In genomic region chr7:66662646-66663264, GRCh38 we compare ENCODE assay signal across 21 cellular contexts. TPM values are rescaled to one million over a fixed set of nuclear protein-coding genes. Genes with fewer than 3 reads are reported as not detected.
DNase-seq lines count a peak whose midpoint lies in the region; ATAC-seq and TF ChIP-seq lines count a peak whose summit lies in the region.
"Had no signal": no experiment of that assay in that cellular context is flagged by ENCODE, and none has a peak within 500 bp of the region (broad histone marks: within the 10 kb centered on the region; RNA-seq: fewer than 3 reads in every experiment).

No MANE protein-coding gene starts in this region.

- H3K36me3 Mint-ChIP-seq in endodermal cell (ENCODE audit: low read depth), result peaks cover 32% of the 10 kb centered on the region

- no peak overlapping the region for H3K4ac ChIP-seq in trophoblast cell (ENCODE audit: low read depth, low read length)

- H2BK12ac ChIP-seq in trophoblast cell (ENCODE audit: low read length), result no peak overlapping the region

- no peak for ATAC-seq in GM19023 (IDR thresholded peaks at IDR 0.05; ENCODE audit: unreplicated experiment)
- ATAC-seq: GM23338, Right ventricle myocardium inferior had no signal

- POLR2A ChIA-PET in RWPE1 (lab: Yijun Ruan, JAX; ENCODE audit: low non-redundant PET), result no interaction called here

- H3K79me2 ChIP-seq in trophoblast cell (ENCODE audit: control insufficient read depth, insufficient read depth, low read length, poor library complexity), result no peaks in the 10 kb centered on the region

- no peak overlapping the region for H3K4me2 ChIP-seq in trophoblast cell (ENCODE audit: low read length)
- H3K4me2 ChIP-seq: GM23338 had no signal

- no peak overlapping the region for H4K91ac ChIP-seq in trophoblast cell (ENCODE audit: low read depth, low read length)

- TF ChIP-seq CTCF in RWPE1 (conservative IDR thresholded peaks at IDR 0.05; ENCODE audit: low read depth) (no peak), endodermal cell (conservative IDR thresholded peaks at IDR 0.05) (no peak)

- H3K4me1 Mint-ChIP-seq in endodermal cell, result no peaks in the 10 kb centered on the region
- H3K4me1 Mint-ChIP-seq: GM23338 had no signal

- H3K27ac ChIP-seq in RWPE1 (peak overlapping the region; percentile 5; the same call in 1 of the 2 replicates), endodermal cell (ENCODE audit: low read depth, low read length) (no peak overlapping the region), trophoblast cell (ENCODE audit: low read depth, low read length) (no peak overlapping the region)
- H3K27ac ChIP-seq: SJSA1 had no signal

- H2AFZ ChIP-seq in trophoblast cell (ENCODE audit: insufficient read depth, low read length, poor library complexity), result no peak overlapping the region
- H2AFZ ChIP-seq: GM23338 had no signal

- H4K12ac ChIP-seq in trophoblast cell (ENCODE audit: low read depth, low read length), result no peak overlapping the region

- H3K36me3 ChIP-seq in endodermal cell (ENCODE audit: control insufficient read depth, insufficient read depth, low read length) (peaks cover 9% of the 10 kb centered on the region), trophoblast cell (ENCODE audit: control insufficient read depth in 1 of 2, insufficient read depth in 2 of 2, low read length in 2 of 2) (peaks cover 5 to 11% of the 10 kb centered on the region in 2 experiments)

- H3K27me3 ChIP-seq in endodermal cell (ENCODE audit: control insufficient read depth, insufficient read depth, low read length, poor library complexity, severe bottlenecking) (no peaks in the 10 kb centered on the region), trophoblast cell (ENCODE audit: insufficient read depth, low read length) (no peaks in the 10 kb centered on the region)
- H3K27me3 ChIP-seq: SJSA1 had no signal

- no peak overlapping the region for H4K8ac ChIP-seq in trophoblast cell (ENCODE audit: low read depth, low read length)

- H3K79me1 ChIP-seq in trophoblast cell (ENCODE audit: low read length), result no peaks in the 10 kb centered on the region

- H3K4me1 ChIP-seq in endodermal cell (ENCODE audit: control insufficient read depth, insufficient read depth, low read length) (no peaks in the 10 kb centered on the region), trophoblast cell (ENCODE audit: control insufficient read depth in 1 of 2, insufficient read depth in 2 of 2, low read length in 2 of 2) (no peaks in the 10 kb centered on the region)
- H3K4me1 ChIP-seq: SJSA1 had no signal

- no peak overlapping the region for H3K18ac ChIP-seq in trophoblast cell (ENCODE audit: low read length)

- no peak overlapping the region for H3K9ac ChIP-seq in endodermal cell (ENCODE audit: extremely low read depth, low read length, poor library complexity, severe bottlenecking)
- no peak overlapping the region for H3K9ac ChIP-seq in trophoblast cell (ENCODE audit: low read length)

- H3K4me3 ChIP-seq in endodermal cell (ENCODE audit: low read length) (peak overlapping the region; percentile 43), trophoblast cell (ENCODE audit: low read depth, low read length) (peak overlapping the region; percentile 20)
- H3K4me3 ChIP-seq: GM23338, SJSA1 had no signal

- no peak for DNase-seq in RWPE1 (ENCODE audit: low spot score)
- no peak for DNase-seq in endodermal cell
- peak in 1 of 2 donors; percentile 6 for DNase-seq in trophoblast cell
- DNase-seq in activated CD4-positive, alpha-beta T cell treated with anti-CD3 and anti-CD28 coated beads, Interleukin-2, amount 50 U/mL, for 48 hours, result no peak
- no peak for DNase-seq in stimulated activated CD4-positive, alpha-beta T cell treated with anti-CD3 and anti-CD28 coated beads, Interleukin-4, amount 100 ng/mL, for 4 hours
- DNase-seq in NCI-H226, result no peak
- DNase-seq: CD4-positive, CD25-positive, alpha-beta regulatory T cell; COR-L47; DMS79; HCEC 1CT; Kasumi-1; NCI-H1694; NCI-H2081; NCI-H2171; NCI-H446; NCI-H526; OCI-M1 had no signal

- H2AK5ac ChIP-seq in trophoblast cell (ENCODE audit: low read length), result no peak overlapping the region

- H3K27me3 Mint-ChIP-seq in endodermal cell (ENCODE audit: insufficient read depth), result no peaks in the 10 kb centered on the region
- H3K27me3 Mint-ChIP-seq: CD4-positive, CD25-positive, alpha-beta regulatory T cell had no signal

- peaks cover 15% of the 10 kb centered on the region for H3K9me3 Mint-ChIP-seq in endodermal cell
- H3K9me3 Mint-ChIP-seq: CD4-positive, CD25-positive, alpha-beta regulatory T cell had no signal

- no peak overlapping the region for H2BK5ac ChIP-seq in trophoblast cell (ENCODE audit: low read depth, low read length, poor library complexity)

- H3K27ac Mint-ChIP-seq in endodermal cell, result no peak overlapping the region
- H3K27ac Mint-ChIP-seq: CD4-positive, CD25-positive, alpha-beta regulatory T cell; GM23338 had no signal

- no peak overlapping the region for H3K4me3 Mint-ChIP-seq in endodermal cell
- H3K4me3 Mint-ChIP-seq: CD4-positive, CD25-positive, alpha-beta regulatory T cell; GM23338 had no signal

- H3K14ac ChIP-seq in trophoblast cell (ENCODE audit: low read length), result no peak overlapping the region

- H3K9me3 ChIP-seq in endodermal cell (ENCODE audit: control insufficient read depth, low read length) (peaks cover 13% of the 10 kb centered on the region), trophoblast cell (ENCODE audit: insufficient read depth, low read depth, low read length) (peaks cover 8% of the 10 kb centered on the region)
- H3K9me3 ChIP-seq: SJSA1 had no signal

- WGBS in endodermal cell (ENCODE audit: insufficient coverage in 1 of 2, insufficient read length in 1 of 2), 2 experiments, result 93 to 98% methylated on average over 6 to 16 of the region's 16 CpGs
- no CpG with 5 or more reads among the region's 16 CpGs for WGBS in trophoblast cell (ENCODE audit: extremely low coverage, insufficient coverage, insufficient read length)

- peak overlapping the region; percentile 94 for H3K23ac ChIP-seq in trophoblast cell (ENCODE audit: low read length)

- CTCF ChIA-PET in RWPE1 (lab: Yijun Ruan, JAX), result interaction anchor here (0.6 kb wide), 1 partner anchor 401 kb away, joined by 3 read pairs; no protein-coding TSS in a partner anchor

- no peak overlapping the region for H2BK120ac ChIP-seq in trophoblast cell (ENCODE audit: insufficient read depth, low read length, poor library complexity)

RNA-seq across cellular contexts. Expression of gene KCTD7, which starts 34.1 kb away (rescaled TPM):
- total RNA-seq in endodermal cell, result 10 to 100 TPM; 13.1 to 15.6 TPM
- 17.6 TPM for polyA plus RNA-seq in endodermal cell (2013, experiment 1 of 2)
- 16.2 TPM for polyA plus RNA-seq in endodermal cell (2013, experiment 2 of 2)
- polyA plus RNA-seq in trophoblast cell (2013), result 4.7 and 5.1 TPM in 2 replicates
